In genomic region chr7:157652954-157653826, GRCh38 we compare ENCODE assay signal across 19 cellular contexts.
A peak's percentile ranks its signal among the peaks of the same experiment; 100 is the strongest.
DNase-seq lines count a peak whose midpoint lies in the region; ATAC-seq and TF ChIP-seq lines count a peak whose summit lies in the region.
"Had no signal": no experiment of that assay in that cellular context is flagged by ENCODE, and none has a peak within 500 bp of the region (broad histone marks: within the 10 kb centered on the region; RNA-seq: fewer than 3 reads in every experiment).

No MANE protein-coding gene starts in this region.

- no peak overlapping the region for H2AFZ ChIP-seq in trophoblast cell (ENCODE audit: insufficient read depth, low read length, poor library complexity)

- H3K79me1 ChIP-seq in trophoblast cell (ENCODE audit: low read length): no peaks in the 10 kb centered on the region

- H3K36me3 ChIP-seq in endodermal cell (ENCODE audit: control insufficient read depth, insufficient read depth, low read length) (no peaks in the 10 kb centered on the region), trophoblast cell (ENCODE audit: control insufficient read depth in 1 of 2, insufficient read depth in 2 of 2, low read length in 2 of 2) (no peaks in the 10 kb centered on the region)
- H3K36me3 ChIP-seq: SJSA1 had no signal

- no peak overlapping the region for H3K23ac ChIP-seq in trophoblast cell (ENCODE audit: low read length)

- H2BK12ac ChIP-seq in trophoblast cell (ENCODE audit: low read length): no peak overlapping the region

- no peak for ATAC-seq in left ventricle myocardium superior
- ATAC-seq: HCT116 had no signal

- H2AK5ac ChIP-seq in trophoblast cell (ENCODE audit: low read length): no peak overlapping the region

- no peaks in the 10 kb centered on the region for H3K79me2 ChIP-seq in trophoblast cell (ENCODE audit: control insufficient read depth, insufficient read depth, low read length, poor library complexity)

- no peaks in the 10 kb centered on the region for H3K9me3 Mint-ChIP-seq in endodermal cell
- H3K9me3 Mint-ChIP-seq in osteocyte (ENCODE audit: unreplicated experiment): no peaks in the 10 kb centered on the region
- H3K9me3 Mint-ChIP-seq: IgD-negative memory B cell had no signal

- no peaks in the 10 kb centered on the region for H3K4me1 ChIP-seq in endodermal cell (ENCODE audit: control insufficient read depth, insufficient read depth, low read length)
- no peaks in the 10 kb centered on the region for H3K4me1 ChIP-seq in trophoblast cell (ENCODE audit: control insufficient read depth in 1 of 2, insufficient read depth in 2 of 2, low read length in 2 of 2)
- H3K4me1 ChIP-seq: SJSA1 had no signal

- H3K14ac ChIP-seq in trophoblast cell (ENCODE audit: low read length): no peak overlapping the region

- no peak for TF ChIP-seq CTCF in endodermal cell (conservative IDR thresholded peaks at IDR 0.05)
- TF ChIP-seq CTCF in osteocyte (IDR thresholded peaks at IDR 0.05): no peak

- H4K91ac ChIP-seq in trophoblast cell (ENCODE audit: low read depth, low read length): no peak overlapping the region

- WGBS in endodermal cell (ENCODE audit: insufficient coverage in 1 of 2, insufficient read length in 1 of 2), 2 experiments: 81 to 85% methylated on average over 23 to 32 of the region's 32 CpGs
- WGBS in trophoblast cell (ENCODE audit: extremely low coverage, insufficient coverage, insufficient read length): no CpG with 5 or more reads among the region's 32 CpGs

- H3K18ac ChIP-seq in trophoblast cell (ENCODE audit: low read length): no peak overlapping the region

- H3K4me3 ChIP-seq in endodermal cell (ENCODE audit: low read length): no peak overlapping the region
- no peak overlapping the region for H3K4me3 ChIP-seq in trophoblast cell (ENCODE audit: low read depth, low read length)
- H3K4me3 ChIP-seq: SJSA1 had no signal

- no peak overlapping the region for H3K9ac ChIP-seq in endodermal cell (ENCODE audit: extremely low read depth, low read length, poor library complexity, severe bottlenecking)
- H3K9ac ChIP-seq in trophoblast cell (ENCODE audit: low read length): no peak overlapping the region

- H2BK5ac ChIP-seq in trophoblast cell (ENCODE audit: low read depth, low read length, poor library complexity): no peak overlapping the region

- intact Hi-C loops in cardiac septum (cut with DNase I): no loop called here
- intact Hi-C loops in left ventricle myocardium superior (cut with micrococcal nuclease): no loop called here

- H3K27ac ChIP-seq in endodermal cell (ENCODE audit: low read depth, low read length): no peak overlapping the region
- no peak overlapping the region for H3K27ac ChIP-seq in trophoblast cell (ENCODE audit: low read depth, low read length)
- H3K27ac ChIP-seq: SJSA1 had no signal

- H3K27me3 Mint-ChIP-seq in endodermal cell (ENCODE audit: insufficient read depth): no peaks in the 10 kb centered on the region
- no peaks in the 10 kb centered on the region for H3K27me3 Mint-ChIP-seq in osteocyte (ENCODE audit: unreplicated experiment)
- H3K27me3 Mint-ChIP-seq: IgD-negative memory B cell had no signal

- H4K8ac ChIP-seq in trophoblast cell (ENCODE audit: low read depth, low read length): no peak overlapping the region

- H3K9me3 ChIP-seq in endodermal cell (ENCODE audit: control insufficient read depth, low read length) (peaks cover 50% of the 10 kb centered on the region), trophoblast cell (ENCODE audit: insufficient read depth, low read depth, low read length) (peaks cover 6% of the 10 kb centered on the region)

- no peak overlapping the region for H3K4ac ChIP-seq in trophoblast cell (ENCODE audit: low read depth, low read length)

- DNase-seq in cardiac septum (ENCODE audit: low spot score) (peak; percentile 50), left ventricle myocardium superior (no peak), endodermal cell (peak; percentile 39), trophoblast cell (no peak), NCI-H226 (no peak), DMS79 (lab: John Stamatoyannopoulos, UW) (no peak), osteocyte (ENCODE audit: extremely low spot score, unreplicated experiment) (no peak)
- DNase-seq: DMS53, EL, GF-D8, GOT3, MV-4-11, NCI-H1105 treated with DMSO at 0.1 percent for 48 hours, NCI-H2029 treated with DMSO at 0.1 percent for 48 hours, NCI-H524 treated with DMSO at 0.1 percent for 48 hours, NCI-H82 had no signal

- H3K4me3 Mint-ChIP-seq in endodermal cell: no peak overlapping the region
- H3K4me3 Mint-ChIP-seq in osteocyte (ENCODE audit: unreplicated experiment): no peak overlapping the region
- H3K4me3 Mint-ChIP-seq: IgD-negative memory B cell had no signal

- H3K27me3 ChIP-seq in endodermal cell (ENCODE audit: control insufficient read depth, insufficient read depth, low read length, poor library complexity, severe bottlenecking) (no peaks in the 10 kb centered on the region), trophoblast cell (ENCODE audit: insufficient read depth, low read length) (no peaks in the 10 kb centered on the region)
- H3K27me3 ChIP-seq: SJSA1 had no signal

- peak overlapping the region; percentile 43 for H4K12ac ChIP-seq in trophoblast cell (ENCODE audit: low read depth, low read length)

- H3K4me1 Mint-ChIP-seq in endodermal cell: no peaks in the 10 kb centered on the region
- H3K4me1 Mint-ChIP-seq in osteocyte (ENCODE audit: unreplicated experiment): no peaks in the 10 kb centered on the region
- H3K4me1 Mint-ChIP-seq: IgD-negative memory B cell had no signal

- H2BK120ac ChIP-seq in trophoblast cell (ENCODE audit: insufficient read depth, low read length, poor library complexity): no peak overlapping the region

- H3K27ac Mint-ChIP-seq in endodermal cell: no peak overlapping the region
- H3K27ac Mint-ChIP-seq in osteocyte (ENCODE audit: unreplicated experiment): no peak overlapping the region
- H3K27ac Mint-ChIP-seq: IgD-negative memory B cell had no signal

- no peak overlapping the region for H3K4me2 ChIP-seq in trophoblast cell (ENCODE audit: low read length)

- H3K36me3 Mint-ChIP-seq in endodermal cell (ENCODE audit: low read depth) (no peaks in the 10 kb centered on the region), osteocyte (ENCODE audit: unreplicated experiment) (no peaks in the 10 kb centered on the region)
- H3K36me3 Mint-ChIP-seq: IgD-negative memory B cell had no signal

Comparison
In these comparisons a context has a peak if more than half of its experiments do, and no peak if none do; other contexts are left out.
1. DNase-seq: peak in cardiac septum (single experiment) and endodermal cell (single experiment); none in left ventricle myocardium superior (single experiment), trophoblast cell (0 of 2), NCI-H226 (single experiment), DMS79 (single experiment) and osteocyte (single experiment).